In the genomic region with DNA sequence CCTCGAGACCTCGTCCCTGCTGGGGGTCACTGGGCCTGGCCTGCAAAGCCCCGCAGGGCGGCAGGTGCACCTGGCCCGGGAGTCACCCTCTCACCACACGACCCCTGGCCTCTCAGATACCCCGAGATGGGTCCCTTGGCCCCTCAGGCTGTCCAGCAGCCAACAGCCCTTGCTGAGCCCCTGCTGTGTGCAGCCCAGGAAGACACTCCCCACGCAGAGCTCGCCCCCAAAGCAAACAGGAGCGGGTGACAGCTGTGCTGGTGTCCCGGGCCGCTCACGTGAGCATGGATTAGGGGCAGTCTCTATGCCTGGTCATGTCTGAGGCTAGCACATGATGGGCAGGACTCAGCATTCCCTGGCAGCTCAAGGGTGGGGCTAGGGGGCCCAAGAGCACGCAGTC, we compare ENCODE assay signal across 27 cellular contexts. TPM values are rescaled to one million over a fixed set of nuclear protein-coding genes. Genes with fewer than 3 reads are reported as not detected.
"Had no signal": no experiment of that assay in that cellular context is flagged by ENCODE, and none has a peak within 500 bp of the region (broad histone marks: within the 10 kb centered on the region; RNA-seq: fewer than 3 reads in every experiment).

No MANE protein-coding gene starts in this region.

- H3K4me1 Mint-ChIP-seq: activated naive CD8-positive, alpha-beta T cell treated with anti-CD3 and anti-CD28 coated beads, Interleukin-2, amount 10 ng/mL, durations not matched to agents 7 days and 5 days; WTC11 had no signal

- H3K4me1 ChIP-seq: adrenal gland had no signal

- H3K27ac ChIP-seq: adrenal gland, SJSA1 had no signal

- H3K4me3 Mint-ChIP-seq: activated CD8-positive, alpha-beta T cell treated with anti-CD3 and anti-CD28 coated beads, Interleukin-2, amount 10 ng/mL, durations not matched to agents 7 days and 5 days; activated naive CD8-positive, alpha-beta T cell treated with anti-CD3 and anti-CD28 coated beads, Interleukin-2, amount 10 ng/mL, durations not matched to agents 7 days and 5 days; T-helper 1 cell treated with Interleukin-12 subunit alpha and Interleukin-12 subunit beta and Interleukin-4 antibody, amounts not matched to agents 30 μg/mL and 1 μg/mL, for 36 hours; WTC11 had no signal

- DNase-seq: activated CD4-positive, alpha-beta T cell treated with anti-CD3 and anti-CD28 coated beads for 48 hours; activated CD4-positive, alpha-beta T cell treated with anti-CD3 and anti-CD28 coated beads, Interleukin-2, amount 50 U/mL, for 4 hours; activated CD4-positive, CD25-positive, alpha-beta regulatory T cell treated with anti-CD3 and anti-CD28 coated beads, Interleukin-2, amount 50 U/mL, for 72 hours; activated CD8-positive, alpha-beta memory T cell treated with anti-CD3 and anti-CD28 coated beads, Interleukin-2, amount 50 U/mL, for 48 hours; activated CD8-positive, alpha-beta T cell treated with anti-CD3 and anti-CD28 coated beads, Interleukin-2, amount 10 ng/mL, durations not matched to agents 7 days and 5 days; activated naive CD4-positive, alpha-beta T cell treated with anti-CD3 and anti-CD28 coated beads, Interleukin-2, amount 50 U/mL, for 16 hours; activated naive CD8-positive, alpha-beta T cell treated with anti-CD3 and anti-CD28 coated beads, Interleukin-2, amount 10 ng/mL, durations not matched to agents 7 days and 5 days; activated T-cell treated with anti-CD3 and anti-CD28 coated beads, Interleukin-2, amount 50 U/mL, for 1 hour; adrenal gland; anterior cingulate cortex; cerebellar nuclear complex; Karpas-422; MM.1S; NCI-H1105; NCI-H1436; NCI-H1930; NCI-H2171; NCI-H2227 treated with DMSO at 0.1 percent for 48 hours; Right ventricle myocardium superior; RPMI8226 had no signal

- H3K27ac Mint-ChIP-seq: activated CD8-positive, alpha-beta T cell treated with anti-CD3 and anti-CD28 coated beads, Interleukin-2, amount 10 ng/mL, durations not matched to agents 7 days and 5 days; activated naive CD8-positive, alpha-beta T cell treated with anti-CD3 and anti-CD28 coated beads, Interleukin-2, amount 10 ng/mL, durations not matched to agents 7 days and 5 days; T-helper 1 cell treated with Interleukin-12 subunit alpha and Interleukin-12 subunit beta and Interleukin-4 antibody, amounts not matched to agents 30 μg/mL and 1 μg/mL, for 36 hours; WTC11 had no signal

- H3K4me3 ChIP-seq: adrenal gland, SJSA1 had no signal

- FAIRE-seq: colon had no signal

- H3K36me3 ChIP-seq: adrenal gland, SJSA1 had no signal

- H3K9me3 ChIP-seq: adrenal gland, SJSA1 had no signal

- H3K27me3 ChIP-seq: adrenal gland, SJSA1 had no signal

- ATAC-seq: activated CD8-positive, alpha-beta T cell treated with anti-CD3 and anti-CD28 coated beads, Interleukin-2, amount 10 ng/mL, durations not matched to agents 7 days and 5 days; WTC11 had no signal

- H3K36me3 Mint-ChIP-seq: activated naive CD8-positive, alpha-beta T cell treated with anti-CD3 and anti-CD28 coated beads, Interleukin-2, amount 10 ng/mL, durations not matched to agents 7 days and 5 days; WTC11 had no signal

- H3K9me3 Mint-ChIP-seq: activated naive CD8-positive, alpha-beta T cell treated with anti-CD3 and anti-CD28 coated beads, Interleukin-2, amount 10 ng/mL, durations not matched to agents 7 days and 5 days; T-helper 1 cell treated with Interleukin-12 subunit alpha and Interleukin-12 subunit beta and Interleukin-4 antibody, amounts not matched to agents 30 μg/mL and 1 μg/mL, for 36 hours; WTC11 had no signal

RNA-seq across cellular contexts. Expression of a gene that starts 31.3 kb away (rescaled TPM):
- total RNA-seq: activated CD8-positive, alpha-beta T cell treated with anti-CD3 and anti-CD28 coated beads, Interleukin-2, amount 10 ng/mL, durations not matched to agents 7 days and 5 days; activated naive CD8-positive, alpha-beta T cell treated with anti-CD3 and anti-CD28 coated beads, Interleukin-2, amount 10 ng/mL, durations not matched to agents 7 days and 5 days; cardiac septum; NCI-H460; OCI-LY7; Right ventricle myocardium superior had no signal
